ENCODE assay signal across 8 cellular contexts in the genomic region with DNA sequence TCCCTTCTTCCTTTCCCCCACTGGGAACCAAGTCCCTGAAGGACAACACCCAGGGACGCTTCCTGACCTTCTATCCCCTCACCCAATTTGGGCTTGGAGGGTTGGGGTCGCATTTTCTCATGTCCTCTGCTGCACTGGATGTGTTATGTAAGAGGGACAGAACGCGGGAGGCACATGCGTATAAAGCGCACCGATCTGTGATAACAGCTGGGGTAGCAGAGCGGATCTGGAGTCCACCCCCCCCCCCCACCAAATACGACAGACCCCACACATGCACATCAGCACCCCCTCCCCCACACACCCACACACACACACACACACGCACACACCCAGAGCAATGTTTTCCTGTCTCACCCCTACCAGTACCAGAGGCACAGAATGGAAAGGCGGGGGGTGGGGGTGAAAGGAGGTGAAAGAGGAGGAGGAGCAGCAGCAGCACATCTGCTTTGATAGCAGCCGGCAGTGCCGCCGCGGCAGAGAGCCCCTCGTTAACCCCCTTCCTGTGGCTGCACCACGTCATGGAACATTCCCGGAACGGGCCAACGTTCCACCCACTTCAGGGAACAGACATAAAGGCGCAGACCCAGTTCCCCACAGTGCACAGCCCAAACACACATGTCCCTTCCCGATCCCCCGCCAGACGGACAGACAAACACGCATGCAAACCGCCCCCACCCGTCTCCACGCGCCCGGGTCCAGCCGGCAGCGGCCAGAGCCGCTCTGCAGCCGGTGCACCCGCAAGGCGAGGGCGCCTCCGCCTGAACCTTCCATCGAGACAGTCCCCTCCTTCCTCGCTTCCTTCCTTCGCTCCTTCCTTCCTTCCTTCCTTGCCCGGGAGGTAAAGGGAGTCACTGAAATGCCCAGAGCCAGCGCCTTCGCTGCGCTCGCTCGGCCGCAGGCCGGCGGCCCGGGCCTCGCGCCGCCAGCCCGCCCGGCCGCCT. TPM values are rescaled to one million over a fixed set of nuclear protein-coding genes. Genes with fewer than 3 reads are reported as not detected.
DNase-seq lines count a peak whose midpoint lies in the region; ATAC-seq and TF ChIP-seq lines count a peak whose summit lies in the region.

No MANE protein-coding gene starts in this region.

- H3K4me1 ChIP-seq in cardiac muscle cell (ENCODE audit: low read depth) (peaks cover 17% of the 10 kb centered on the region), trophoblast cell (ENCODE audit: control insufficient read depth in 1 of 2, insufficient read depth in 2 of 2, low read length in 2 of 2) (peaks cover 0 to 7% of the 10 kb centered on the region in 2 experiments), tibial nerve (peaks cover 0 to 27% (median 10%) of the 10 kb centered on the region in 4 donors)

- no peaks in the 10 kb centered on the region for H3K9me3 ChIP-seq in cardiac muscle cell (ENCODE audit: low read depth)
- peaks cover 2% of the 10 kb centered on the region for H3K9me3 ChIP-seq in trophoblast cell (ENCODE audit: insufficient read depth, low read depth, low read length)
- no peaks in the 10 kb centered on the region for H3K9me3 ChIP-seq in tibial nerve

- H3K79me2 ChIP-seq in trophoblast cell (ENCODE audit: control insufficient read depth, insufficient read depth, low read length, poor library complexity), result peaks cover 16% of the 10 kb centered on the region

- peak overlapping the region; percentile 18 for H2BK5ac ChIP-seq in trophoblast cell (ENCODE audit: low read depth, low read length, poor library complexity)

- peak overlapping the region; percentile 86 for H3K4me3 ChIP-seq in GM12875 (ENCODE audit: low read depth, low read length)
- peak overlapping the region; percentile 94 for H3K4me3 ChIP-seq in cardiac muscle cell
- H3K4me3 ChIP-seq in trophoblast cell (ENCODE audit: low read depth, low read length), result peak overlapping the region; percentile 98
- peak overlapping the region; percentile 63 to 94 (median 78) for H3K4me3 ChIP-seq in tibial nerve

- H3K27me3 ChIP-seq in cardiac muscle cell (no peaks in the 10 kb centered on the region), trophoblast cell (ENCODE audit: insufficient read depth, low read length) (no peaks in the 10 kb centered on the region), tibial nerve (no peaks in the 10 kb centered on the region)

- peak overlapping the region; percentile 77 for H3K9ac ChIP-seq in trophoblast cell (ENCODE audit: low read length)

- H2BK12ac ChIP-seq in trophoblast cell (ENCODE audit: low read length), result peak overlapping the region; percentile 48

- H3K14ac ChIP-seq in trophoblast cell (ENCODE audit: low read length), result peak overlapping the region; percentile 32

- peak overlapping the region; percentile 100 for H3K4me2 ChIP-seq in trophoblast cell (ENCODE audit: low read length)

- H4K91ac ChIP-seq in trophoblast cell (ENCODE audit: low read depth, low read length), result peak overlapping the region; percentile 69

- peak; percentile 40 to 59 for TF ChIP-seq POLR2A in tibial nerve (IDR thresholded peaks at IDR 0.05)

- peak overlapping the region; percentile 81 for H3K18ac ChIP-seq in trophoblast cell (ENCODE audit: low read length)

- DNase-seq in HT1080 (ENCODE audit: low read depth), result peak; percentile 84
- DNase-seq in SW 1271 (lab: John Stamatoyannopoulos, UW), result peak; percentile 41 to 76
- DNase-seq in activated naive CD8-positive, alpha-beta T cell treated with anti-CD3 and anti-CD28 coated beads, Interleukin-2, amount 50 U/mL, for 16 hours (ENCODE audit: low read depth, low spot score), result peak; percentile 93
- peak; percentile 90 to 96 for DNase-seq in cardiac muscle cell (ENCODE audit: low read depth in 1 of 2, low spot score in 1 of 2)
- peak; percentile 61 to 72 for DNase-seq in trophoblast cell
- peak; percentile 78 to 88 for DNase-seq in tibial nerve (ENCODE audit: low spot score in 2 of 2)

- peak overlapping the region; percentile 5 for H2AFZ ChIP-seq in trophoblast cell (ENCODE audit: insufficient read depth, low read length, poor library complexity)

- H3K79me1 ChIP-seq in trophoblast cell (ENCODE audit: low read length), result peaks cover 23% of the 10 kb centered on the region

- ATAC-seq in HG03520 (IDR thresholded peaks at IDR 0.05; ENCODE audit: unreplicated experiment), result no peak

- no CpG with 5 or more reads among the region's 57 CpGs for WGBS in trophoblast cell (ENCODE audit: extremely low coverage, insufficient coverage, insufficient read length)
- WGBS in tibial nerve, 2 donors, result 1% methylated on average over 40 to 47 of the region's 57 CpGs

- peak overlapping the region; percentile 23 for H4K12ac ChIP-seq in trophoblast cell (ENCODE audit: low read depth, low read length)

- TF ChIP-seq CTCF in GM12875 (IDR thresholded peaks at IDR 0.05; ENCODE audit: borderline replicate concordance, insufficient read depth, low read depth, low read length) (no peak), cardiac muscle cell (IDR thresholded peaks at IDR 0.05; ENCODE audit: low read depth, low read length) (no peak), tibial nerve (IDR thresholded peaks at IDR 0.05) (peak in 1 of 5 experiments; percentile 8)

- peak; percentile 27 to 92 for TF ChIP-seq EP300 in tibial nerve (IDR thresholded peaks at IDR 0.05)

- no peak overlapping the region for H4K8ac ChIP-seq in trophoblast cell (ENCODE audit: low read depth, low read length)

- H2BK120ac ChIP-seq in trophoblast cell (ENCODE audit: insufficient read depth, low read length, poor library complexity), result peak overlapping the region; percentile 48

- H3K36me3 ChIP-seq in cardiac muscle cell (no peaks in the 10 kb centered on the region), trophoblast cell (ENCODE audit: control insufficient read depth in 1 of 2, insufficient read depth in 2 of 2, low read length in 2 of 2) (no peaks in the 10 kb centered on the region), tibial nerve (no peaks in the 10 kb centered on the region)

- H3K23ac ChIP-seq in trophoblast cell (ENCODE audit: low read length), result no peak overlapping the region

- H2AK5ac ChIP-seq in trophoblast cell (ENCODE audit: low read length), result no peak overlapping the region

- H3K27ac ChIP-seq in cardiac muscle cell (peak overlapping the region; percentile 100), trophoblast cell (ENCODE audit: low read depth, low read length) (peak overlapping the region; percentile 79), tibial nerve (peak overlapping the region; percentile 94 to 99 (median 97))

- H3K4ac ChIP-seq in trophoblast cell (ENCODE audit: low read depth, low read length), result peak overlapping the region; percentile 37

RNA-seq across cellular contexts. Expression of a gene that starts 0.6 kb away (rescaled TPM):
- total RNA-seq in HT1080 (2014; rRNA removed; shearing (Covaris generic)), result 5.8 and 7.0 TPM in 2 replicates
- 6.1 and 7.9 TPM in 2 replicates for polyA plus RNA-seq in HT1080 (2015; cell fraction: cytosol; rRNA removed)
- polyA plus RNA-seq in HT1080 (2015; cell fraction: nucleus; rRNA removed), result 13.0 and 13.5 TPM in 2 replicates
- total RNA-seq in cardiac muscle cell (12.0 and 18.0 TPM in 2 replicates), tibial nerve (10 to 100 TPM; 15.9 to 24.0 (median 19.9) TPM)
- 3.6 and 4.8 TPM in 2 replicates for polyA plus RNA-seq in cardiac muscle cell
- polyA plus RNA-seq in trophoblast cell (2013), result 4.3 and 4.6 TPM in 2 replicates
